Comparison of ENCODE assay signal across 19 cellular contexts in the genomic region with DNA sequence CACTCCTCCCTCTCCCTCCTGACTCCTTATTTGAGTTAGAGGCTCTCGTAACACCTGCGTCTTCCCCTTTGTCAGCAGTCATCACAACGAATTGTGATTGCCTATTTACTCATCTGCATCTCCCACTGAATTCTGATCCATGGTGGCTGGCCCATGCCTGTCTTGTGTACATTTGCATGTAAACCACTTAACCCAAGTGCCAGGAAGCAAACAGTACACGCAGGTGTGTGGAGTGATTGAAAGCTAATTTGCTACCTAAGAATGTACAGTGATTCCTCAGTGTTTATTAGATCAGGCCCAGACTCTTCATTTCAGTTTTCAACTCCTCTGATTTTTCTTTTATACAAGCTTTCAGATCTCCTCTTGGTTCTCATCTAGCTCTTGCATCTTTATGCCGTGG.
DNase-seq lines count a peak whose midpoint lies in the region; TF ChIP-seq lines count a peak whose summit lies in the region.
"Had no signal": no experiment of that assay in that cellular context is flagged by ENCODE, and none has a peak within 500 bp of the region (broad histone marks: within the 10 kb centered on the region; RNA-seq: fewer than 3 reads in every experiment).

No MANE protein-coding gene starts in this region.

- H3K9ac ChIP-seq in neural progenitor cell: no peak overlapping the region
- H3K9ac ChIP-seq: BLaER1 had no signal

- DNase-seq in DMS53 (lab: John Stamatoyannopoulos, UW) (peak; percentile 98), NCI-H146 (lab: John Stamatoyannopoulos, UW) (peak; percentile 97), NCI-H2196 (lab: John Stamatoyannopoulos, UW; ENCODE audit: unreplicated experiment) (peak; percentile 70), SHP77 (lab: John Stamatoyannopoulos, UW) (peak; percentile 90 to 91), neural progenitor cell (ENCODE audit: low spot score) (no peak), NOMO-1 treated with dmso at 0.1 percent for 144 hours (lab: John Stamatoyannopoulos, UW; ENCODE audit: unreplicated experiment) (no peak), hepatic stellate cell (ENCODE audit: low spot score) (no peak), SW480 (ENCODE audit: low spot score) (no peak)
- DNase-seq: activated CD4-positive, alpha-beta memory T cell treated with anti-CD3 and anti-CD28 coated beads for 36 hours; activated CD4-positive, CD25-positive, alpha-beta regulatory T cell; activated gamma-delta T cell; effector CD8-positive, alpha-beta T cell; NCI-H2171; RPMI8226; substantia nigra; T1000 had no signal

- H3K4me3 ChIP-seq in neural progenitor cell: no peak overlapping the region
- H3K4me3 ChIP-seq: BLaER1, prostate gland had no signal

- H3K4me1 Mint-ChIP-seq in neural progenitor cell: peaks cover 18% of the 10 kb centered on the region

- H2AFZ ChIP-seq in neural progenitor cell (replicated peaks): no peak overlapping the region

- no peaks in the 10 kb centered on the region for H3K27me3 Mint-ChIP-seq in neural progenitor cell (ENCODE audit: insufficient read depth, low read depth)
- H3K27me3 Mint-ChIP-seq: brain had no signal

- TF ChIP-seq CTCF in neural progenitor cell (IDR thresholded peaks at IDR 0.05): no peak

- no peaks in the 10 kb centered on the region for H3K36me3 ChIP-seq in neural progenitor cell
- H3K36me3 ChIP-seq: BLaER1, prostate gland had no signal

- no peak overlapping the region for H3K27ac Mint-ChIP-seq in neural progenitor cell
- H3K27ac Mint-ChIP-seq: activated CD4-positive, alpha-beta memory T cell treated with anti-CD3 and anti-CD28 coated beads for 36 hours had no signal

- H3F3A ChIP-seq in neural progenitor cell (ENCODE audit: low read depth): peaks cover 14% of the 10 kb centered on the region

- H3K4me2 ChIP-seq in neural progenitor cell: no peak overlapping the region
- H3K4me2 ChIP-seq: BLaER1 had no signal

- H3K27me3 ChIP-seq in neural progenitor cell: no peaks in the 10 kb centered on the region

- no peaks in the 10 kb centered on the region for H3K79me2 ChIP-seq in neural progenitor cell (ENCODE audit: low read depth)

- H3K4me3 Mint-ChIP-seq in neural progenitor cell: no peak overlapping the region
- H3K4me3 Mint-ChIP-seq: activated CD4-positive, alpha-beta memory T cell treated with anti-CD3 and anti-CD28 coated beads for 36 hours; brain had no signal

- peaks cover 13% of the 10 kb centered on the region for H3K4me1 ChIP-seq in neural progenitor cell
- H3K4me1 ChIP-seq: prostate gland had no signal

- H3K9me3 ChIP-seq in neural progenitor cell (ENCODE audit: low read depth): no peaks in the 10 kb centered on the region
- H3K9me3 ChIP-seq: BLaER1, prostate gland had no signal

- peaks cover 16% of the 10 kb centered on the region for H3K36me3 Mint-ChIP-seq in neural progenitor cell

- peaks cover 3% of the 10 kb centered on the region for H3K9me3 Mint-ChIP-seq in neural progenitor cell
- H3K9me3 Mint-ChIP-seq: activated CD4-positive, alpha-beta memory T cell treated with anti-CD3 and anti-CD28 coated beads for 36 hours; brain had no signal

- no peaks in the 10 kb centered on the region for H4K20me1 ChIP-seq in neural progenitor cell (ENCODE audit: low read depth)
- H4K20me1 ChIP-seq: BLaER1 had no signal

- no peak overlapping the region for H3K27ac ChIP-seq in neural progenitor cell
- H3K27ac ChIP-seq: BLaER1, prostate gland had no signal

Comparison
In these comparisons a context has a peak if more than half of its experiments do, and no peak if none do; other contexts are left out.
1. DNase-seq: peak in DMS53 (single experiment), NCI-H146 (single experiment), NCI-H2196 (single experiment) and SHP77 (2 of 2); none in neural progenitor cell (single experiment), NOMO-1 treated with dmso at 0.1 percent for 144 hours (single experiment), hepatic stellate cell (single experiment) and SW480 (single experiment).